8 cellular contexts compared by ENCODE assay signal in the genomic region with DNA sequence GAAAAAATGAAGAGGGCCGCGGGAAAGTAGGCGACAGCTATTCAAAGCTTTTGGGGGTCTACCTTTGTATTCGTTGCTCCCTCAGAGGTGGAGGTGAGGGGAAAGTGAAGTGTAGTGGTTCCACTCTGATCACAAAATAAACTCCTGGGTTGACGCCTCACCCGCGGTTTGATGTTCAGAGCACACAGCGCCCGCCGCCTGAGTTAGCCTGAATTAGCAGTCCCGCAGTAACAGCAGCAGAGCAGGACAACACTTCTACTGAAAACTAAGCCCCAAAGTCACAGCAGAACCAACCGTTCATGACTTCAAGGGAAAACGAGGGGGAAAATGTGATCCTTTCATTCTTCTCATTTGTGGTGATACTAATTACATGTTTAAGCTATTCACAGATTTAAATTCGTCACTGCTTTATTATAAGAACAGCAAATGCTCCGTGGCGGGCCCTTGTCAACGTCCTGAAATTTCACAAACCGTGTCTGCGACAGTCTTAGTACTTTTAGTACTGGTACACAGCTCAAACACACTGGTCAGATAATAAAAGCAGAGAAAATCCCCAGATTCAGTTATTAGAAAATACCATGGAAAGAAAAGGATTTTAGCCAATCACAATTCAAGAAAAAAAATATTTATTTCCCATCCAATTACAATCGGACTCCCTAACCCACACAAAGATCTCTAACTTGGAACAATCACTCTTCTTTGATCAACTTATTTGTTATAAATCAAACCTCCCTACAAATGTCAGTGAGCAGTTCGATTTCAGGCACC. TPM values are rescaled to one million over a fixed set of nuclear protein-coding genes. Genes with fewer than 3 reads are reported as not detected.
DNase-seq lines count a peak whose midpoint lies in the region; ATAC-seq and TF ChIP-seq lines count a peak whose summit lies in the region.

No MANE protein-coding gene starts in this region.

- no peaks in the 10 kb centered on the region for H3K9me3 ChIP-seq in SJCRH30 (replicated peaks)
- H3K9me3 ChIP-seq in body of pancreas: no peaks in the 10 kb centered on the region
- H3K9me3 ChIP-seq in iPS DF 6.9 (ENCODE audit: control insufficient read depth, insufficient read depth, low read length): no peaks in the 10 kb centered on the region
- H3K9me3 ChIP-seq in sigmoid colon: no peaks in the 10 kb centered on the region

- ATAC-seq in GM21423 (IDR thresholded peaks at IDR 0.05; ENCODE audit: unreplicated experiment) (peak; percentile 25), body of pancreas (peak; percentile 55), HG03469 (IDR thresholded peaks at IDR 0.05; ENCODE audit: unreplicated experiment) (no peak)

- H3K27me3 ChIP-seq in SJCRH30: no peaks in the 10 kb centered on the region
- no peaks in the 10 kb centered on the region for H3K27me3 ChIP-seq in body of pancreas
- H3K27me3 ChIP-seq in iPS DF 6.9 (ENCODE audit: control insufficient read depth, insufficient read depth, low read length): no peaks in the 10 kb centered on the region
- no peaks in the 10 kb centered on the region for H3K27me3 ChIP-seq in sigmoid colon

- H3K36me3 ChIP-seq in SJCRH30: no peaks in the 10 kb centered on the region
- H3K36me3 ChIP-seq in body of pancreas (replicated peaks in 1 of 2; ENCODE audit: insufficient read depth in 1 of 2, low read depth in 2 of 2): no peaks in the 10 kb centered on the region
- H3K36me3 ChIP-seq in iPS DF 6.9 (ENCODE audit: control insufficient read depth, insufficient read depth, low read length): no peaks in the 10 kb centered on the region
- no peaks in the 10 kb centered on the region for H3K36me3 ChIP-seq in sigmoid colon

- WGBS in body of pancreas, 2 donors: 1 to 4% methylated on average over 21 of the region's 21 CpGs
- WGBS in iPS DF 6.9 (ENCODE audit: insufficient coverage, insufficient read length): 100% methylated on average over 1 of the region's 21 CpGs
- WGBS in sigmoid colon, 2 donors: 3 to 11% methylated on average over 21 of the region's 21 CpGs

- TF ChIP-seq POLR2A in body of pancreas (IDR thresholded peaks at IDR 0.05): peak in 1 of 3 donors; percentile 56
- TF ChIP-seq POLR2A in sigmoid colon (IDR thresholded peaks at IDR 0.05): no peak

- H3K4me3 ChIP-seq in SJCRH30: peak overlapping the region; percentile 80
- H3K4me3 ChIP-seq in body of pancreas: peak overlapping the region; percentile 53 to 83
- peak overlapping the region; percentile 55; the same call in 1 of the 2 replicates for H3K4me3 ChIP-seq in iPS DF 6.9 (ENCODE audit: low read length)
- peak overlapping the region; percentile 54 to 86 (median 76) for H3K4me3 ChIP-seq in sigmoid colon

- no peak for TF ChIP-seq EP300 in sigmoid colon (IDR thresholded peaks at IDR 0.05)

- H3K4me1 ChIP-seq in SJCRH30 (0 out of 2 replicates have a peak, but pooled peaks cover 2% of the 10 kb centered on the region), body of pancreas (peaks cover 4% of the 10 kb centered on the region), iPS DF 6.9 (ENCODE audit: control insufficient read depth, insufficient read depth, low read length) (peaks cover 2% of the 10 kb centered on the region; the same call in 1 of the 2 replicates), sigmoid colon (peaks cover 0 to 31% (median 26%) of the 10 kb centered on the region in 4 donors)

- peak; percentile 75 for DNase-seq in DMS53 treated with DMSO at 0.1 percent for 48 hours (lab: John Stamatoyannopoulos, UW; ENCODE audit: unreplicated experiment)
- DNase-seq in HT1080 (ENCODE audit: low read depth): peak; percentile 57
- DNase-seq in SJCRH30: peak; percentile 38 to 68
- peak; percentile 52 to 69 (median 56) for DNase-seq in body of pancreas
- no peak for DNase-seq in iPS DF 6.9 (ENCODE audit: low read depth, low spot score)
- peak; percentile 79 for DNase-seq in sigmoid colon

- intact Hi-C loops in body of pancreas (cut with DNase I) (no loop called here), sigmoid colon (cut with DNase I) (loop anchor here (2.0 to 5.0 kb wide), 5 partner anchors 56 to 249 kb away; no protein-coding TSS in a partner anchor)

- TF ChIP-seq CTCF in body of pancreas (IDR thresholded peaks at IDR 0.05): no peak
- TF ChIP-seq CTCF in sigmoid colon (IDR thresholded peaks at IDR 0.05): no peak

- peak overlapping the region; percentile 81 for H3K27ac ChIP-seq in SJCRH30
- H3K27ac ChIP-seq in body of pancreas: peak overlapping the region; percentile 86 to 94 (median 90)
- H3K27ac ChIP-seq in iPS DF 6.9 (ENCODE audit: low read length): no peak overlapping the region
- peak overlapping the region; percentile 89 to 96 (median 92) for H3K27ac ChIP-seq in sigmoid colon

RNA-seq across cellular contexts. Expression of a gene that starts 0.6 kb away (rescaled TPM):
- total RNA-seq in HT1080 (2014; rRNA removed; shearing (Covaris generic)): 43.9 and 44.5 TPM in 2 replicates
- 17.5 and 28.0 TPM in 2 replicates for polyA plus RNA-seq in HT1080 (2015; cell fraction: cytosol; rRNA removed)
- 130 and 135 TPM in 2 replicates for polyA plus RNA-seq in HT1080 (2015; cell fraction: nucleus; rRNA removed)
- total RNA-seq in SJCRH30 (2014; rRNA removed; shearing (Covaris generic)): 93.6 and 112 TPM in 2 replicates
- total RNA-seq in body of pancreas (100 to 1,000 TPM in 1 of 2 donors, 10 to 100 TPM in 1; 91.8 to 103 TPM), sigmoid colon (100 to 1,000 TPM in 3 of 4 donors, 10 to 100 TPM in 1; 94.2 to 134 (median 121) TPM)
- polyA plus RNA-seq in sigmoid colon: 10 to 100 TPM; 13.2 to 26.9 (median 14.3) TPM

RNA-seq across cellular contexts. Expression of a gene that starts 54.8 kb away (rescaled TPM):
- 13.1 and 18.1 TPM in 2 replicates for total RNA-seq in HT1080 (2014; rRNA removed; shearing (Covaris generic))
- 29.1 and 34.9 TPM in 2 replicates for polyA plus RNA-seq in HT1080 (2015; cell fraction: cytosol; rRNA removed)
- 10.8 and 11.8 TPM in 2 replicates for polyA plus RNA-seq in HT1080 (2015; cell fraction: nucleus; rRNA removed)
- 14.7 and 16.4 TPM in 2 replicates for total RNA-seq in SJCRH30 (2014; rRNA removed; shearing (Covaris generic))
- total RNA-seq in body of pancreas: 10 to 100 TPM; 20.8 to 22.1 TPM
- total RNA-seq in sigmoid colon: 100 to 1,000 TPM in 2 of 4 donors, 10 to 100 TPM in 2; 69.2 to 116 (median 101) TPM
- polyA plus RNA-seq in sigmoid colon: 10 to 100 TPM in 1 of 3 donors, 1 to 10 TPM in 2; 8.6 to 10.2 (median 9.3) TPM
